Comparison of ENCODE assay signal across 1 cellular context in the genomic region with DNA sequence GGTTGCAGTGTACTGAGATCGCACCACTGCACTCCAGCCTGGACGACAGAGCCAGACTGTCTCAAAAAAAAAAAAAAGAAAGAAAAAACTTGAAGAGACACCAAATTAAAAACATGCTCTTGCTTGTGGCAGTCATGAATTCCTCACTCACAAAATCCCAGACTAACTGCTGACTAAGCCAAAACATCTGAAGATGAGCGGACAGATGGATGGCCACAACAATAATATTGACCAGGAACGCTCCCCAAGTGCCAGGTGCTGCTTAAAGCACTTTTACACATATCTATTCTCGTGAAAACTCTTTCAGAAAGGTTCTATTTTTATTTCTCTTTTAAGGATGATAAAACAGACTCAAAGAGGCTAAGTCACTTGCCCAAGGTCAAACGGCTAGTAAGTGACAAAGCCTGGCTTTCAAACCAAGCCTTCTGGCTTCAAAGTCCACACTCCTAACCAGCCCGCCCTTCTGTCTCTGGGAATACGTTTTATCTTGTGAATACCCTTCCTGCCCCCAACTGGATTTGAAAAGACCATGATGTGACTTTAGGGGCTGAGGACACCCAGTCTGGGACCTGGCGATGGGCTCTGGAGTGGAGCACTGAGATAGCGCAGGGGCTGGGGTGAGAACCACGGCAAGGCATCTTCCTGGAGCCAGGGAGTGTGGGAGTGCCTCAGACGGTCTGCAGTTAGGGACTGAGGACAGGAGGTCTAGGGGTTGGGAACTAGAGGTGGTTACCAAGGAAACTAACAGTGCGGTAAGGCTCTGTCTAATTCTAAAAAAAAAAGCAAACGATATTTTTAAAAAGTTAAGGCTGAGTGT.
TF ChIP-seq lines count a peak whose summit lies in the region.

No MANE protein-coding gene starts in this region.

TF ChIP-seq in endothelial cell of umbilical vein, 7 proteins besides CTCF, POLR2A, EP300 and RAD21 (continued from another document):
- TF ChIP-seq GATA2 (IDR thresholded peaks at IDR 0.05; ENCODE audit: insufficient read depth, insufficient read length, low read depth, low read length) (no peak), MYC (IDR thresholded peaks at IDR 0.05; ENCODE audit: low read depth, low read length) (no peak), FOS (IDR thresholded peaks at IDR 0.05; ENCODE audit: borderline replicate concordance, insufficient read depth, low read length) (no peak)
- TF ChIP-seq, protein P1, sequence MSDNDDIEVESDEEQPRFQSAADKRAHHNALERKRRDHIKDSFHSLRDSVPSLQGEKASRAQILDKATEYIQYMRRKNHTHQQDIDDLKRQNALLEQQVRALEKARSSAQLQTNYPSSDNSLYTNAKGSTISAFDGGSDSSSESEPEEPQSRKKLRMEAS (IDR thresholded peaks at IDR 0.05; ENCODE audit: insufficient read depth, insufficient read length), result no peak
